ENCODE assay signal across 8 cellular contexts in genomic region chr1:20216574-20216973, GRCh38. TPM values are rescaled to one million over a fixed set of nuclear protein-coding genes. Genes with fewer than 3 reads are reported as not detected.
DNase-seq lines count a peak whose midpoint lies in the region; ATAC-seq and TF ChIP-seq lines count a peak whose summit lies in the region.

No MANE protein-coding gene starts in this region.

- no peak overlapping the region for H3K27ac Mint-ChIP-seq in endodermal cell

- 89 to 93% methylated on average over 1 of the region's 1 CpG for WGBS in endodermal cell (ENCODE audit: insufficient coverage in 1 of 2, insufficient read length in 1 of 2), 2 experiments

- peaks cover 12% of the 10 kb centered on the region for H3K27me3 Mint-ChIP-seq in endodermal cell (ENCODE audit: insufficient read depth)

- no peak overlapping the region for H3K4me3 ChIP-seq in endodermal cell (ENCODE audit: low read length)

- no peak overlapping the region for H3K27ac ChIP-seq in endodermal cell (ENCODE audit: low read depth, low read length)

- H3K4me3 Mint-ChIP-seq in endodermal cell: no peak overlapping the region

- peak; percentile 57 for ATAC-seq in GM21447 (IDR thresholded peaks at IDR 0.05; ENCODE audit: unreplicated experiment)
- no peak for ATAC-seq in GM18505 (IDR thresholded peaks at IDR 0.05; ENCODE audit: unreplicated experiment)
- ATAC-seq in GM21515 (IDR thresholded peaks at IDR 0.05; ENCODE audit: unreplicated experiment): no peak

- H3K4me1 ChIP-seq in endodermal cell (ENCODE audit: control insufficient read depth, insufficient read depth, low read length): no peaks in the 10 kb centered on the region

- peak; percentile 71 for TF ChIP-seq CTCF in endodermal cell (conservative IDR thresholded peaks at IDR 0.05)

- peaks cover 7% of the 10 kb centered on the region for H3K9me3 Mint-ChIP-seq in endodermal cell

- TF ChIP-seq POLR2A in GM18505 (IDR thresholded peaks at IDR 0.05; ENCODE audit: borderline replicate concordance, extremely low read depth, insufficient read depth, insufficient read length): no peak

- no peak overlapping the region for H3K9ac ChIP-seq in endodermal cell (ENCODE audit: extremely low read depth, low read length, poor library complexity, severe bottlenecking)

- no peaks in the 10 kb centered on the region for H3K36me3 Mint-ChIP-seq in endodermal cell (ENCODE audit: low read depth)

- peak; percentile 50 for DNase-seq in COR-L47 (lab: John Stamatoyannopoulos, UW)
- peak; percentile 33 for DNase-seq in NOMO-1 treated with DMSO at 0.1 percent for 48 hours (lab: John Stamatoyannopoulos, UW; ENCODE audit: unreplicated experiment)
- DNase-seq in endodermal cell: peak; percentile 66
- no peak for DNase-seq in KG1 (lab: John Stamatoyannopoulos, UW)
- DNase-seq in cerebellar nuclear complex (lab: John Stamatoyannopoulos, UW): no peak

- H3K27me3 ChIP-seq in endodermal cell (ENCODE audit: control insufficient read depth, insufficient read depth, low read length, poor library complexity, severe bottlenecking): peaks cover 27% of the 10 kb centered on the region

- no peaks in the 10 kb centered on the region for H3K9me3 ChIP-seq in endodermal cell (ENCODE audit: control insufficient read depth, low read length)

- peaks cover 7% of the 10 kb centered on the region for H3K4me1 Mint-ChIP-seq in endodermal cell

- H3K36me3 ChIP-seq in endodermal cell (ENCODE audit: control insufficient read depth, insufficient read depth, low read length): no peaks in the 10 kb centered on the region

RNA-seq across cellular contexts. Expression of gene PLA2G2C, which starts 30.3 kb away (rescaled TPM):
- total RNA-seq in endodermal cell: not detected
- polyA plus RNA-seq in endodermal cell (2013, experiment 1 of 2): not detected
- polyA plus RNA-seq in endodermal cell (2013, experiment 2 of 2): not detected

RNA-seq across cellular contexts. Expression of gene UBXN10, which starts 30.7 kb away (rescaled TPM):
- total RNA-seq in endodermal cell: 1 to 10 TPM; 1.7 to 2.6 TPM
- 1.1 TPM for polyA plus RNA-seq in endodermal cell (2013, experiment 1 of 2)
- polyA plus RNA-seq in endodermal cell (2013, experiment 2 of 2): 1.0 TPM

Comparison
In these comparisons a context has a peak if more than half of its experiments do, and no peak if none do; other contexts are left out.
1. DNase-seq: peak in COR-L47 (single experiment), NOMO-1 treated with DMSO at 0.1 percent for 48 hours (single experiment) and endodermal cell (single experiment); none in KG1 (single experiment) and cerebellar nuclear complex (0 of 2).